Comparison of ENCODE assay signal across 21 cellular contexts in the genomic region with DNA sequence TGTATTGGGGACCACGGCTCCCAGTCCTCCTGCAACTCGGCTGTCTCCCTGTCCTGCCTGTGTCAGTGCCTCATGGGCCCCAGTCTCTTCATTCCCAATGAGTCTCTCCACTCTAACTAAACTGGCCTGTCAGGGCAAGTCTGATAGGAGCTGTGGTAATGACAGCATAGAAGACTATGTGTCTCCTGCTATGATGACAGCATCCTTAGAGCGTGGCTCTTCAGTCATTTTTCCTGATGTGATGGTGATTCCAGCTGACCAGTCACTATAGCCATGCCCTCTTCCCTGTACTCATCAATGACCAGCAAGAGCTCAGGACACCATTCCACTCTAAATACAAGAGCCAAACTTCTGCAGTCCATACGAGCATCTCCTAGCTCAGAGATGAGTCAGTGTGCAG.
DNase-seq lines count a peak whose midpoint lies in the region; ATAC-seq and TF ChIP-seq lines count a peak whose summit lies in the region.
"Had no signal": no experiment of that assay in that cellular context is flagged by ENCODE, and none has a peak within 500 bp of the region (broad histone marks: within the 10 kb centered on the region; RNA-seq: fewer than 3 reads in every experiment).

No MANE protein-coding gene starts in this region.

- H3K4me3 ChIP-seq in smooth muscle cell: no peak overlapping the region
- H3K4me3 ChIP-seq: esophagus squamous epithelium, heart left ventricle had no signal

- H3K4me1 Mint-ChIP-seq in activated naive CD8-positive, alpha-beta T cell (ENCODE audit: low read depth): peaks cover 49% of the 10 kb centered on the region
- H3K4me1 Mint-ChIP-seq in activated naive CD8-positive, alpha-beta T cell treated with anti-CD3 and anti-CD28 coated beads for 36 hours: peaks cover 24% of the 10 kb centered on the region
- peaks cover 31 to 42% of the 10 kb centered on the region in 2 donors for H3K4me1 Mint-ChIP-seq in effector memory CD8-positive, alpha-beta T cell (ENCODE audit: low read depth in 2 of 2)
- peaks cover 31% of the 10 kb centered on the region for H3K4me1 Mint-ChIP-seq in chondrocyte (ENCODE audit: low read depth)

- H3F3A ChIP-seq in smooth muscle cell (ENCODE audit: low read depth): peaks cover 7% of the 10 kb centered on the region

- no peaks in the 10 kb centered on the region for H3K9me3 ChIP-seq in smooth muscle cell (replicated peaks; ENCODE audit: low read depth)
- H3K9me3 ChIP-seq: esophagus squamous epithelium had no signal

- peak overlapping the region; percentile 60 for H3K4me3 Mint-ChIP-seq in activated naive CD8-positive, alpha-beta T cell
- H3K4me3 Mint-ChIP-seq in activated naive CD8-positive, alpha-beta T cell treated with anti-CD3 and anti-CD28 coated beads for 36 hours: no peak overlapping the region
- peak overlapping the region; percentile 57 to 66 for H3K4me3 Mint-ChIP-seq in effector memory CD8-positive, alpha-beta T cell
- H3K4me3 Mint-ChIP-seq in chondrocyte (ENCODE audit: unreplicated experiment): no peak overlapping the region
- H3K4me3 Mint-ChIP-seq: brain, H9 had no signal

- H3K36me3 ChIP-seq in smooth muscle cell (ENCODE audit: low read depth): no peaks in the 10 kb centered on the region
- H3K36me3 ChIP-seq: esophagus squamous epithelium, heart left ventricle had no signal

- WGBS in smooth muscle cell (ENCODE audit: low lambda C conversion rate): 83% methylated on average over 4 of the region's 4 CpGs

- no peaks in the 10 kb centered on the region for H4K20me1 ChIP-seq in smooth muscle cell (ENCODE audit: low read depth)

- no peak overlapping the region for H2AFZ ChIP-seq in smooth muscle cell (ENCODE audit: low read depth)

- no peak for ATAC-seq in effector memory CD8-positive, alpha-beta T cell (replicated peaks)
- no peak for ATAC-seq in GM19452 (IDR thresholded peaks at IDR 0.05; ENCODE audit: unreplicated experiment)
- ATAC-seq: heart left ventricle had no signal

- no peaks in the 10 kb centered on the region for H3K4me1 ChIP-seq in smooth muscle cell (ENCODE audit: low read depth)
- H3K4me1 ChIP-seq: esophagus squamous epithelium had no signal

- peak overlapping the region; percentile 81 for H3K27ac Mint-ChIP-seq in activated naive CD8-positive, alpha-beta T cell
- H3K27ac Mint-ChIP-seq in activated naive CD8-positive, alpha-beta T cell treated with anti-CD3 and anti-CD28 coated beads for 36 hours: no peak overlapping the region
- peak overlapping the region; percentile 76 to 92 for H3K27ac Mint-ChIP-seq in effector memory CD8-positive, alpha-beta T cell
- no peak overlapping the region for H3K27ac Mint-ChIP-seq in chondrocyte (ENCODE audit: unreplicated experiment)
- H3K27ac Mint-ChIP-seq: brain had no signal

- no peak overlapping the region for H3K4me2 ChIP-seq in smooth muscle cell

- DNase-seq in activated naive CD8-positive, alpha-beta T cell treated with anti-CD3 and anti-CD28 coated beads for 36 hours: no peak
- DNase-seq in RKO (ENCODE audit: low spot score) (peak; percentile 44), smooth muscle cell (lab: John Stamatoyannopoulos, UW; ENCODE audit: unreplicated experiment) (no peak), chondrocyte (ENCODE audit: low spot score) (no peak), DMS53 (lab: John Stamatoyannopoulos, UW) (no peak)
- no peak for DNase-seq in effector memory CD8-positive, alpha-beta T cell
- DNase-seq: activated naive CD4-positive, alpha-beta T cell; esophagus squamous epithelium; H9; heart left ventricle; islet precursor cell; MV-4-11; NCI-H2029 treated with DMSO at 0.1 percent for 48 hours; NCI-H446 treated with DMSO at 0.1 percent for 48 hours; RPMI8226; stimulated activated CD8-positive, alpha-beta memory T cell treated with anti-CD3 and anti-CD28 coated beads, Interleukin-4, amount 100 ng/mL, for 48 hours; SW 1271 had no signal

- no peaks in the 10 kb centered on the region for H3K27me3 Mint-ChIP-seq in activated naive CD8-positive, alpha-beta T cell
- no peaks in the 10 kb centered on the region for H3K27me3 Mint-ChIP-seq in activated naive CD8-positive, alpha-beta T cell treated with anti-CD3 and anti-CD28 coated beads for 36 hours
- no peaks in the 10 kb centered on the region for H3K27me3 Mint-ChIP-seq in effector memory CD8-positive, alpha-beta T cell
- H3K27me3 Mint-ChIP-seq in chondrocyte (ENCODE audit: low read depth): no peaks in the 10 kb centered on the region

- peaks cover 19% of the 10 kb centered on the region for H3K36me3 Mint-ChIP-seq in activated naive CD8-positive, alpha-beta T cell
- peaks cover 14% of the 10 kb centered on the region for H3K36me3 Mint-ChIP-seq in activated naive CD8-positive, alpha-beta T cell treated with anti-CD3 and anti-CD28 coated beads for 36 hours
- H3K36me3 Mint-ChIP-seq in effector memory CD8-positive, alpha-beta T cell (ENCODE audit: insufficient read depth): peaks cover 4% of the 10 kb centered on the region
- H3K36me3 Mint-ChIP-seq in chondrocyte (ENCODE audit: low read depth): peaks cover 4% of the 10 kb centered on the region
- H3K36me3 Mint-ChIP-seq: brain had no signal

- H3K79me2 ChIP-seq in smooth muscle cell (ENCODE audit: low read depth): no peaks in the 10 kb centered on the region

- H3K9me3 Mint-ChIP-seq in activated naive CD8-positive, alpha-beta T cell (ENCODE audit: low read depth): peaks cover 9% of the 10 kb centered on the region
- H3K9me3 Mint-ChIP-seq in activated naive CD8-positive, alpha-beta T cell treated with anti-CD3 and anti-CD28 coated beads for 36 hours: peaks cover 12% of the 10 kb centered on the region
- peaks cover 10 to 15% of the 10 kb centered on the region in 2 donors for H3K9me3 Mint-ChIP-seq in effector memory CD8-positive, alpha-beta T cell
- H3K9me3 Mint-ChIP-seq in chondrocyte (ENCODE audit: low read depth): peaks cover 12% of the 10 kb centered on the region

- H3K27me3 ChIP-seq in smooth muscle cell (ENCODE audit: low read depth): no peaks in the 10 kb centered on the region
- H3K27me3 ChIP-seq: esophagus squamous epithelium, heart left ventricle had no signal

- no peak overlapping the region for H3K9ac ChIP-seq in smooth muscle cell (ENCODE audit: low read depth)

- TF ChIP-seq CTCF in smooth muscle cell (IDR thresholded peaks at IDR 0.05; ENCODE audit: borderline replicate concordance, insufficient read depth, poor library complexity, severe bottlenecking): no peak
- no peak for TF ChIP-seq CTCF in chondrocyte (IDR thresholded peaks at IDR 0.05)

- H3K27ac ChIP-seq in smooth muscle cell (ENCODE audit: low read depth): peak overlapping the region; percentile 13
- H3K27ac ChIP-seq: esophagus squamous epithelium, heart left ventricle, HL-60 had no signal

Comparison
In these comparisons a context has a peak if more than half of its experiments do, and no peak if none do; other contexts are left out.
1. H3K27ac Mint-ChIP-seq: peak in activated naive CD8-positive, alpha-beta T cell (single experiment) and effector memory CD8-positive, alpha-beta T cell (2 of 2); none in activated naive CD8-positive, alpha-beta T cell treated with anti-CD3 and anti-CD28 coated beads for 36 hours (single experiment) and chondrocyte (single experiment).
2. H3K4me3 Mint-ChIP-seq: peak in activated naive CD8-positive, alpha-beta T cell (single experiment) and effector memory CD8-positive, alpha-beta T cell (2 of 2); none in activated naive CD8-positive, alpha-beta T cell treated with anti-CD3 and anti-CD28 coated beads for 36 hours (single experiment) and chondrocyte (single experiment).